ENCODE assay signal across 9 cellular contexts in genomic region chr6:90940812-90941481, GRCh38.
DNase-seq lines count a peak whose midpoint lies in the region; ATAC-seq and TF ChIP-seq lines count a peak whose summit lies in the region.
"Had no signal": no experiment of that assay in that cellular context is flagged by ENCODE, and none has a peak within 500 bp of the region (broad histone marks: within the 10 kb centered on the region; RNA-seq: fewer than 3 reads in every experiment).

No MANE protein-coding gene starts in this region.

- peak in 6 of 7 experiments; percentile 27 to 67 (median 56) for TF ChIP-seq CTCF in body of pancreas (IDR thresholded peaks at IDR 0.05)
- TF ChIP-seq CTCF in kidney epithelial cell (IDR thresholded peaks at IDR 0.05; ENCODE audit: insufficient read depth, low read length, poor library complexity, severe bottlenecking), result peak; percentile 44
- TF ChIP-seq CTCF in upper lobe of left lung (IDR thresholded peaks at IDR 0.05), result peak in 5 of 6 experiments; percentile 21 to 64 (median 60)

- no peak for TF ChIP-seq EP300 in upper lobe of left lung (IDR thresholded peaks at IDR 0.05)

- H3K4me1 ChIP-seq in body of pancreas (no peaks in the 10 kb centered on the region), upper lobe of left lung (no peaks in the 10 kb centered on the region)
- H3K4me1 ChIP-seq: BLaER1 had no signal

- ATAC-seq in GM21423 (IDR thresholded peaks at IDR 0.05; ENCODE audit: unreplicated experiment), result peak; percentile 96
- peak; percentile 99 for ATAC-seq in HG03565 (IDR thresholded peaks at IDR 0.05; ENCODE audit: unreplicated experiment)
- ATAC-seq in body of pancreas, result peak; percentile 84
- peak in 1 of 2 donors; percentile 88 for ATAC-seq in upper lobe of left lung (ENCODE audit: low FRiP score in 2 of 2)

- 11 to 16% methylated on average over 5 of the region's 5 CpGs for WGBS in body of pancreas, 2 donors
- WGBS in upper lobe of left lung, 2 donors, result 24 to 28% methylated on average over 5 of the region's 5 CpGs

- H3K4me3 ChIP-seq in body of pancreas (no peak overlapping the region), kidney epithelial cell (ENCODE audit: low read depth, low read length) (no peak overlapping the region), upper lobe of left lung (no peak overlapping the region)
- H3K4me3 ChIP-seq: BLaER1 had no signal

- H3K27me3 ChIP-seq in body of pancreas (no peaks in the 10 kb centered on the region), kidney epithelial cell (ENCODE audit: control insufficient read depth, insufficient read depth, low read length) (no peaks in the 10 kb centered on the region), upper lobe of left lung (no peaks in the 10 kb centered on the region)
- H3K27me3 ChIP-seq: BLaER1 had no signal

- no peak overlapping the region for H3K27ac ChIP-seq in body of pancreas
- no peak overlapping the region for H3K27ac ChIP-seq in upper lobe of left lung
- H3K27ac ChIP-seq: BLaER1 had no signal

- intact Hi-C loops in body of pancreas (cut with DNase I), result no loop called here

- H3K9me3 ChIP-seq in body of pancreas (no peaks in the 10 kb centered on the region), upper lobe of left lung (no peaks in the 10 kb centered on the region)
- H3K9me3 ChIP-seq: BLaER1 had no signal

- H3K36me3 ChIP-seq in body of pancreas (replicated peaks in 1 of 2; ENCODE audit: insufficient read depth in 1 of 2, low read depth in 2 of 2) (no peaks in the 10 kb centered on the region), kidney epithelial cell (ENCODE audit: control insufficient read depth, insufficient read depth, low read length) (no peaks in the 10 kb centered on the region), upper lobe of left lung (no peaks in the 10 kb centered on the region)
- H3K36me3 ChIP-seq: BLaER1 had no signal

- DNase-seq in DMS79 treated with DMSO at 0.1 percent for 48 hours (lab: John Stamatoyannopoulos, UW) (peak; percentile 18), DMS79 (lab: John Stamatoyannopoulos, UW) (no peak), NCI-H69 (lab: John Stamatoyannopoulos, UW) (peak; percentile 74), body of pancreas (peak in 1 of 4 donors; percentile 16), kidney epithelial cell (ENCODE audit: low read depth) (peak; percentile 16), upper lobe of left lung (no peak)

- TF ChIP-seq POLR2A in body of pancreas (IDR thresholded peaks at IDR 0.05) (no peak), upper lobe of left lung (IDR thresholded peaks at IDR 0.05) (no peak)

Comparison
In these comparisons a context has a peak if more than half of its experiments do, and no peak if none do; other contexts are left out.
1. DNase-seq: peak in DMS79 treated with DMSO at 0.1 percent for 48 hours (single experiment), NCI-H69 (single experiment) and kidney epithelial cell (single experiment); none in DMS79 (single experiment) and upper lobe of left lung (0 of 2).
2. Peak in every context shown above with its lines, with median percentiles within 50 percentile points of each other: CTCF ChIP-seq.